16 cellular contexts compared by ENCODE assay signal in genomic region chrX:36577006-36577405, GRCh38.
DNase-seq lines count a peak whose midpoint lies in the region; ATAC-seq, FAIRE-seq and TF ChIP-seq lines count a peak whose summit lies in the region.
"Had no signal": no experiment of that assay in that cellular context is flagged by ENCODE, and none has a peak within 500 bp of the region (broad histone marks: within the 10 kb centered on the region; RNA-seq: fewer than 3 reads in every experiment).

No MANE protein-coding gene starts in this region.

- H3K36me3 ChIP-seq in H1 (ENCODE audit: control insufficient read depth in 2 of 4, insufficient read depth in 4 of 4, low read length in 3 of 4) = no peaks in the 10 kb centered on the region
- H3K36me3 ChIP-seq: BLaER1, HAP-1 had no signal

- H3K4me2 ChIP-seq in H1 (ENCODE audit: insufficient read depth in 1 of 2, low read depth in 2 of 2, low read length in 2 of 2) = no peak overlapping the region
- H3K4me2 ChIP-seq: BLaER1 had no signal

- no peak overlapping the region for H3K23ac ChIP-seq in H1 (ENCODE audit: insufficient read length)

- H3K18ac ChIP-seq in H1 (ENCODE audit: extremely low read depth, low read length) = no peak overlapping the region

- H2BK5ac ChIP-seq in H1 (ENCODE audit: low read depth, low read length) = no peak overlapping the region

- no peak overlapping the region for H4K8ac ChIP-seq in H1 (ENCODE audit: extremely low read depth, insufficient read depth, low read length)

- no peak overlapping the region for H3K56ac ChIP-seq in H1 (replicated peaks; ENCODE audit: insufficient read length, low read depth, low read length)

- no peak for FAIRE-seq in H1 (lab: Jason Lieb, UNC)

- H2BK20ac ChIP-seq in H1 (ENCODE audit: low read length) = no peak overlapping the region

- H2AK5ac ChIP-seq in H1 (ENCODE audit: low read depth, low read length) = no peak overlapping the region

- DNase-seq in NCI-H82 (lab: John Stamatoyannopoulos, UW) = peak; percentile 54
- no peak for DNase-seq in NCI-H82 treated with DMSO at 0.1 percent for 48 hours (lab: John Stamatoyannopoulos, UW; ENCODE audit: unreplicated experiment)
- peak; percentile 44 for DNase-seq in DMS53 (lab: John Stamatoyannopoulos, UW)
- DNase-seq in NCI-H226 = peak; percentile 9
- no peak for DNase-seq in H1 (ENCODE audit: low read depth in 1 of 2, low spot score in 2 of 2)
- DNase-seq in glutamatergic neuron = no peak
- DNase-seq: CD4-positive, alpha-beta memory T cell; DMS 273 treated with DMSO at 0.1 percent for 48 hours; DMS79 treated with DMSO at 0.1 percent for 48 hours; GF-D8 had no signal

- CTCF ChIA-PET in H1 (lab: Charles Lee; ENCODE audit: partially characterized antibody) = no interaction called here

- no peaks in the 10 kb centered on the region for H3K27me3 Mint-ChIP-seq in glutamatergic neuron (ENCODE audit: unreplicated experiment)
- H3K27me3 Mint-ChIP-seq: CD4-positive, alpha-beta memory T cell had no signal

- POLR2A ChIA-PET in H1 (lab: Charles Lee; ENCODE audit: partially characterized antibody) = no interaction called here

- H3K9me3 ChIP-seq in H1 (ENCODE audit: insufficient read depth in 2 of 2, low read depth in 1 of 2, low read length in 1 of 2) = no peaks in the 10 kb centered on the region
- H3K9me3 ChIP-seq: BLaER1, HAP-1 had no signal

- no peak overlapping the region for H4K5ac ChIP-seq in H1 (ENCODE audit: insufficient read length, low read depth, low read length)

- no peak for TF ChIP-seq POLR2A in H1 (IDR thresholded peaks at IDR 0.05; ENCODE audit: control extremely low read depth in 1 of 2, low read depth in 2 of 2, low read length in 2 of 2)

- H2AFZ ChIP-seq in H1 (ENCODE audit: low read length) = no peak overlapping the region

- no peak for TF ChIP-seq RAD21 in H1 (IDR thresholded peaks at IDR 0.05 in 1 of 2, conservative IDR thresholded peaks at IDR 0.05 in 1 of 2; ENCODE audit: low read depth in 2 of 2, low read length in 2 of 2)

- H3K23me2 ChIP-seq in H1 (ENCODE audit: low read depth, low read length) = no peaks in the 10 kb centered on the region

- no peak overlapping the region for H3K27ac Mint-ChIP-seq in glutamatergic neuron (ENCODE audit: unreplicated experiment)
- H3K27ac Mint-ChIP-seq: CD14-positive monocyte had no signal

- TF ChIP-seq CTCF in H1 (IDR thresholded peaks at IDR 0.05; ENCODE audit: control extremely low read depth in 1 of 3, insufficient read depth in 1 of 3, low read depth in 1 of 3, low read length in 3 of 3) (no peak), glutamatergic neuron (IDR thresholded peaks at IDR 0.05; ENCODE audit: partially characterized antibody, unreplicated experiment) (no peak)

- no peak overlapping the region for H2BK15ac ChIP-seq in H1 (ENCODE audit: low read length)

- H3K4me3 ChIP-seq in H1 (ENCODE audit: extremely low read depth in 1 of 4, insufficient read depth in 2 of 4, low read depth in 3 of 4, low read length in 4 of 4) = no peak overlapping the region
- H3K4me3 ChIP-seq: BLaER1, HAP-1 had no signal

- H3K4me3 Mint-ChIP-seq in glutamatergic neuron (ENCODE audit: unreplicated experiment) = no peak overlapping the region
- H3K4me3 Mint-ChIP-seq: CD14-positive monocyte; CD4-positive, alpha-beta memory T cell had no signal

- no peaks in the 10 kb centered on the region for H3K79me2 ChIP-seq in H1 (ENCODE audit: control insufficient read depth in 1 of 2, insufficient read depth in 2 of 2, low read length in 2 of 2)

- H3K4ac ChIP-seq in H1 (replicated peaks; ENCODE audit: insufficient read length, low read depth, low read length) = no peak overlapping the region

- TF ChIP-seq EP300 in H1 (IDR thresholded peaks at IDR 0.05; ENCODE audit: borderline replicate concordance in 1 of 2, low read depth in 2 of 2, low read length in 2 of 2) = no peak

- no peaks in the 10 kb centered on the region for H3K36me3 Mint-ChIP-seq in glutamatergic neuron (ENCODE audit: unreplicated experiment)
- H3K36me3 Mint-ChIP-seq: CD14-positive monocyte; CD4-positive, alpha-beta memory T cell had no signal

- H2BK120ac ChIP-seq in H1 (replicated peaks; ENCODE audit: low read depth, low read length) = no peak overlapping the region

- H4K20me1 ChIP-seq in H1 (replicated peaks in 1 of 2; ENCODE audit: control insufficient read depth in 1 of 2, insufficient read depth in 2 of 2, low read length in 2 of 2) = no peaks in the 10 kb centered on the region
- H4K20me1 ChIP-seq: BLaER1 had no signal

- H3K4me1 Mint-ChIP-seq in glutamatergic neuron (ENCODE audit: low read depth, unreplicated experiment) = peaks cover 11% of the 10 kb centered on the region
- H3K4me1 Mint-ChIP-seq: CD14-positive monocyte; CD4-positive, alpha-beta memory T cell had no signal

- no peaks in the 10 kb centered on the region for H3K79me1 ChIP-seq in H1 (ENCODE audit: low read depth, low read length)

- H3K9me3 Mint-ChIP-seq in glutamatergic neuron (ENCODE audit: unreplicated experiment) = no peaks in the 10 kb centered on the region

- WGBS in H1 (ENCODE audit: extremely low coverage in 1 of 2, insufficient coverage in 1 of 2, insufficient read length in 1 of 2, insufficient replicate concordance in 2 of 2, low coverage in 1 of 2, low lambda C conversion rate in 2 of 2, missing lambda C conversion rate in 1 of 2), 2 experiments = 89% methylated on average over 2 of the region's 2 CpGs; no CpG with 5 or more reads in 1 of the 2 experiments

- H2BK12ac ChIP-seq in H1 (ENCODE audit: low read depth, low read length) = no peak overlapping the region

- no peak for ATAC-seq in HG03280 (IDR thresholded peaks at IDR 0.05; ENCODE audit: unreplicated experiment)
- ATAC-seq in GM21737 (IDR thresholded peaks at IDR 0.05; ENCODE audit: unreplicated experiment) = no peak

- no peaks in the 10 kb centered on the region for H3K27me3 ChIP-seq in H1 (replicated peaks in 1 of 4; ENCODE audit: control insufficient read depth in 3 of 4, extremely low read depth in 1 of 4, insufficient read depth in 3 of 4, low read length in 3 of 4)

- no peak overlapping the region for H3K27ac ChIP-seq in H1 (ENCODE audit: low read depth, low read length)
- H3K27ac ChIP-seq: 22Rv1, BLaER1 had no signal

- H3K9ac ChIP-seq in H1 (replicated peaks in 1 of 4; ENCODE audit: extremely low read depth in 1 of 4, low read depth in 3 of 4, low read length in 3 of 4) = no peak overlapping the region
- H3K9ac ChIP-seq: BLaER1 had no signal

- no peak overlapping the region for H3K14ac ChIP-seq in H1 (ENCODE audit: insufficient read length)

- H3K4me1 ChIP-seq in H1 (replicated peaks in 1 of 4; ENCODE audit: control insufficient read depth in 3 of 4, insufficient read depth in 4 of 4, low read length in 3 of 4) = no peaks in the 10 kb centered on the region
- H3K4me1 ChIP-seq: BLaER1, HAP-1 had no signal

- no peak overlapping the region for H4K91ac ChIP-seq in H1 (replicated peaks; ENCODE audit: insufficient read length, low read length)

TF ChIP-seq in H1, 55 proteins besides CTCF, POLR2A, EP300 and RAD21:
- TF ChIP-seq BACH1 (IDR thresholded peaks at IDR 0.05; ENCODE audit: low read length) = peak; percentile 80
- no peak for TF ChIP-seq PHF8 (conservative IDR thresholded peaks at IDR 0.05; ENCODE audit: low read depth, low read length)
- peak; percentile 60 for TF ChIP-seq MAFK (IDR thresholded peaks at IDR 0.05; ENCODE audit: low read depth, low read length)

Comparison
In these comparisons a context has a peak if more than half of its experiments do, and no peak if none do; other contexts are left out.
1. DNase-seq: peak in NCI-H82 (single experiment), DMS53 (single experiment) and NCI-H226 (single experiment); none in NCI-H82 treated with DMSO at 0.1 percent for 48 hours (single experiment), H1 (0 of 2) and glutamatergic neuron (single experiment).